14 cellular contexts compared by ENCODE assay signal in the genomic region with DNA sequence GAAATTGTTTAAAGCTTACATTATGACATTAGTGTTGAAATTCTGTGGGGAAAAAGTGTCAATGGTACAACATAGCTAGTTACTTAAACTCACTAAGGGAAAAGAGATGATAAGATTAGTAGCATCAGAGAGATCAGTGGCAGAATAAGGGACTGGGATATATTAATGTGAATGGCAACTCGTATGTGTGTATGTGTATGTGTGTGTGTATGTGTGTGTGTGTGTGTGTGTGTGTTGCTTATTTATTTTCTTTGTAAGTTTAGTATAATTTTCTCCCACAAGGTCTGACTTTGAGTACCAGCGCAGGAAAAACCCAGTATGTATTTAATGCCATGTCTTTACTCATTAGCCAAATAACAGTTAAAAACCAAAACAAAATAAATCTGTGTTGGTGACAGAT.
DNase-seq lines count a peak whose midpoint lies in the region; ATAC-seq and TF ChIP-seq lines count a peak whose summit lies in the region.
"Had no signal": no experiment of that assay in that cellular context is flagged by ENCODE, and none has a peak within 500 bp of the region (broad histone marks: within the 10 kb centered on the region; RNA-seq: fewer than 3 reads in every experiment).

No MANE protein-coding gene starts in this region.

- 57% methylated on average over 2 of the region's 2 CpGs for WGBS in prostate gland

- no peaks in the 10 kb centered on the region for H3K27me3 ChIP-seq in prostate gland (replicated peaks; ENCODE audit: insufficient read depth)
- H3K27me3 ChIP-seq: BLaER1 had no signal

- no peaks in the 10 kb centered on the region for H3K9me3 ChIP-seq in prostate gland
- H3K9me3 ChIP-seq: BLaER1 had no signal

- no peaks in the 10 kb centered on the region for H3K27me3 Mint-ChIP-seq in Calu3 (ENCODE audit: unreplicated experiment)
- H3K27me3 Mint-ChIP-seq in activated CD8-positive, alpha-beta T cell treated with anti-CD3 and anti-CD28 coated beads for 36 hours, result peaks cover 14% of the 10 kb centered on the region

- TF ChIP-seq CTCF in Calu3 (IDR thresholded peaks at IDR 0.05; ENCODE audit: unreplicated experiment), result no peak
- TF ChIP-seq CTCF in WI38 (IDR thresholded peaks at IDR 0.05; ENCODE audit: low read depth, low read length), result no peak
- no peak for TF ChIP-seq CTCF in prostate gland (IDR thresholded peaks at IDR 0.05)
- TF ChIP-seq CTCF in activated CD8-positive, alpha-beta T cell treated with anti-CD3 and anti-CD28 coated beads for 36 hours (IDR thresholded peaks at IDR 0.05), result no peak

- H3K4me3 ChIP-seq in WI38 (ENCODE audit: low read depth, low read length) (peak overlapping the region; percentile 66), prostate gland (peak overlapping the region; percentile 11 to 17)
- H3K4me3 ChIP-seq: BLaER1, SK-N-MC had no signal

- TF ChIP-seq POLR2A in prostate gland (IDR thresholded peaks at IDR 0.05), result no peak

- no peaks in the 10 kb centered on the region for H3K9me3 Mint-ChIP-seq in Calu3 (ENCODE audit: low read depth, unreplicated experiment)
- no peaks in the 10 kb centered on the region for H3K9me3 Mint-ChIP-seq in activated CD8-positive, alpha-beta T cell treated with anti-CD3 and anti-CD28 coated beads for 36 hours
- H3K9me3 Mint-ChIP-seq: activated T-cell treated with anti-CD3 and anti-CD28 coated beads, Interleukin-2, amount 50 U/mL, for 4 hours had no signal

- peaks cover 66% of the 10 kb centered on the region for H3K36me3 Mint-ChIP-seq in Calu3 (ENCODE audit: insufficient read depth, unreplicated experiment)
- no peaks in the 10 kb centered on the region for H3K36me3 Mint-ChIP-seq in activated CD8-positive, alpha-beta T cell treated with anti-CD3 and anti-CD28 coated beads for 36 hours (ENCODE audit: low read depth)
- H3K36me3 Mint-ChIP-seq: immature natural killer cell had no signal

- no peaks in the 10 kb centered on the region for H3K36me3 ChIP-seq in prostate gland
- H3K36me3 ChIP-seq: BLaER1 had no signal

- peak overlapping the region; percentile 89 for H3K4me3 Mint-ChIP-seq in Calu3 (ENCODE audit: low read depth, unreplicated experiment)
- no peak overlapping the region for H3K4me3 Mint-ChIP-seq in activated CD8-positive, alpha-beta T cell treated with anti-CD3 and anti-CD28 coated beads for 36 hours
- H3K4me3 Mint-ChIP-seq: immature natural killer cell had no signal

- H3K27ac Mint-ChIP-seq in Calu3 (ENCODE audit: unreplicated experiment), result peak overlapping the region; percentile 89
- no peak overlapping the region for H3K27ac Mint-ChIP-seq in activated CD8-positive, alpha-beta T cell treated with anti-CD3 and anti-CD28 coated beads for 36 hours
- H3K27ac Mint-ChIP-seq: immature natural killer cell had no signal

- no peak for ATAC-seq in HG03025 (IDR thresholded peaks at IDR 0.05; ENCODE audit: low FRiP score, unreplicated experiment)
- ATAC-seq in activated CD8-positive, alpha-beta T cell treated with anti-CD3 and anti-CD28 coated beads for 36 hours, result no peak
- ATAC-seq: activated T-cell treated with anti-CD3 and anti-CD28 coated beads, Interleukin-2, amount 50 U/mL, for 4 hours had no signal

- CTCF ChIA-PET in Calu3 (lab: Charles Lee), result interaction anchor here (0.7 to 1.1 kb wide), 2 partner anchors 30 to 46 kb away, joined by 3 read pairs; no protein-coding TSS in a partner anchor
- CTCF ChIA-PET in activated CD8-positive, alpha-beta T cell treated with anti-CD3 and anti-CD28 coated beads for 36 hours (lab: Charles Lee), result no interaction called here

- peaks cover 9% of the 10 kb centered on the region for H3K4me1 ChIP-seq in prostate gland (replicated peaks)

- H3K27ac ChIP-seq in prostate gland, result peak overlapping the region; percentile 87 to 88
- H3K27ac ChIP-seq: BLaER1, SK-N-MC had no signal

- POLR2A ChIA-PET in activated CD8-positive, alpha-beta T cell treated with anti-CD3 and anti-CD28 coated beads for 36 hours (lab: Charles Lee), result no interaction called here

- no TSS peak for BruUV-seq in Calu3 (replicated peaks; lab: Mats Ljungman, UMichigan)

- peaks cover 54% of the 10 kb centered on the region for H3K4me1 Mint-ChIP-seq in Calu3 (ENCODE audit: low read depth, unreplicated experiment)
- H3K4me1 Mint-ChIP-seq in activated CD8-positive, alpha-beta T cell treated with anti-CD3 and anti-CD28 coated beads for 36 hours (ENCODE audit: low read depth), result peaks cover 39% of the 10 kb centered on the region

- intact Hi-C loops in Calu3 (cut with micrococcal nuclease; ENCODE audit: unreplicated experiment), result loop anchor here (2.0 to 5.0 kb wide), 3 partner anchors 15 to 50 kb away; no protein-coding TSS in a partner anchor
- intact Hi-C loops in prostate gland (cut with DNase I), result no loop called here
- intact Hi-C loops in activated CD8-positive, alpha-beta T cell treated with anti-CD3 and anti-CD28 coated beads for 36 hours (cut with micrococcal nuclease), result no loop called here

- DNase-seq in Calu3, result no peak
- DNase-seq in fibroblast of peridontal ligament (ENCODE audit: extremely low read depth), result peak; percentile 43
- DNase-seq in prostate gland (ENCODE audit: low spot score), result no peak
- no peak for DNase-seq in NCI-H524 (lab: John Stamatoyannopoulos, UW)
- DNase-seq in NCI-H446 treated with DMSO at 0.1 percent for 48 hours (lab: John Stamatoyannopoulos, UW), result no peak
- no peak for DNase-seq in activated CD8-positive, alpha-beta T cell treated with anti-CD3 and anti-CD28 coated beads for 36 hours
- DNase-seq: activated T-cell treated with anti-CD3 and anti-CD28 coated beads, Interleukin-2, amount 50 U/mL, for 4 hours; HCEC 1CT; immature natural killer cell; NCI-H1694 treated with DMSO at 0.1 percent for 48 hours had no signal
